ENCODE assay signal across 8 cellular contexts in the genomic region with DNA sequence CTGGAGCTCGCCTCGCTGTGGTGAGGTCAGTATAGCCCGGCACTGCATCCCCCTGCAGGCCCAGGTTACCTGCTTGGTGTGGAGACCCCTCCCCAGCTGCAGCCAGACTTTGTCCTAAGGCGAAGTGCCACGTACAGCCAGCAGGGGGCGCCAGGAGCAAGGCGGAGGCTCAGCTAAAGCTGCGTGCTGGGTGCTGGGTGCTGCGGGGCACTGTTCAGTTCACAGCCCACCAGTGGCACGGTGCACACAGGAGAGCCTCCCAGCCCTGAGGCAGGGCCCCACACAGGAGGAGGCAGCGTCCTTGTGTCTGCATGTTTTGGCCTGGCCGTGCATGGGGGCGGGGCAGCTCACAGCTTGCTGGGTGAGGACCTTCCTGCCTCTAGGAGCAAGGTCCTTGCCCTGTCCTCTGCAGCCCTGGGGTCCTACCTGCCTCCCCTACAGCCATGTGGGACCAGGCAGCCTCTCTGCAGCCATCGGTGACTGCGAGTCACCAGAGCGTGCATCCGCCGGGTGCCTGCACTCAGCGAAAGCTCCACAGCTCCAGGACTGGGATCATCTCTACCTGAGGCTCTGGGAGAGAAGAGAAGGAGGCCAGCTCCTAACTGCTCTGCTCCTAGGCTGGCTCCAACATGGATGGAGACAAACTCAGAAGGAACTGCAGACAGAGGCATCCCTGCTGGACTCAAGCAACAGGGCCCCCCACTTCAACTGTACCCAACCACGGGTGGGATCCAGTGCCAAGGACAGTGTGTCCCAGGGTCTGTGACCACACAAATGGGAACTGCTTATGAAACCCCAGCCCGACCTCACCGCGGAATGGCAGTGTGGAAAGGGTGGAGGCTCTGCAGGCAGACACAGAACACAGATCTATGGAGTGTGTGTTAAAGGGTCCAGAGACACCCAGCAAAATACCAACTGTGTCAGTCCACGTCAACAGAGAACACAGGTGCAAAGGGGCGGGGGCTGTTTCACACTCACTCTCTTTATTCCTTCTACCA. TPM values are rescaled to one million over a fixed set of nuclear protein-coding genes. Genes with fewer than 3 reads are reported as not detected.
A peak's percentile ranks its signal among the peaks of the same experiment; 100 is the strongest.
DNase-seq lines count a peak whose midpoint lies in the region; ATAC-seq and TF ChIP-seq lines count a peak whose summit lies in the region.

No MANE protein-coding gene starts in this region.

- H3K4me1 ChIP-seq in lower lobe of right lung = peaks cover 45% of the 10 kb centered on the region

- peaks cover 5% of the 10 kb centered on the region for H3K27me3 ChIP-seq in lower lobe of right lung (ENCODE audit: low read depth)

- peak; percentile 40 for DNase-seq in NCI-H1048 (lab: John Stamatoyannopoulos, UW)
- DNase-seq in activated CD4-positive, alpha-beta T cell treated with anti-CD3 and anti-CD28 coated beads for 48 hours = peak; percentile 83
- peak; percentile 63 for DNase-seq in cerebellum (ENCODE audit: low spot score)
- DNase-seq in lower lobe of right lung = peak; percentile 85
- peak; percentile 86 for DNase-seq in stimulated activated CD8-positive, alpha-beta memory T cell treated with anti-CD3 and anti-CD28 coated beads, Interleukin-4, amount 100 ng/mL, for 48 hours
- no peak for DNase-seq in pons (ENCODE audit: low spot score)
- no peak for DNase-seq in cerebellar nuclear complex (lab: John Stamatoyannopoulos, UW)

- intact Hi-C loops in lower lobe of right lung (cut with DNase I) = no loop called here

- no peak overlapping the region for H3K4me3 ChIP-seq in lower lobe of right lung

- TF ChIP-seq CTCF in GM12872 (IDR thresholded peaks at IDR 0.05; ENCODE audit: insufficient read depth, low read depth, low read length) (peak; percentile 97), lower lobe of right lung (IDR thresholded peaks at IDR 0.05) (peak; percentile 96)

- peak; percentile 52 to 59 for ATAC-seq in lower lobe of right lung

- no peaks in the 10 kb centered on the region for H3K9me3 ChIP-seq in lower lobe of right lung

- peaks cover 12% of the 10 kb centered on the region for H3K36me3 ChIP-seq in lower lobe of right lung

- no peak overlapping the region for H3K27ac ChIP-seq in lower lobe of right lung

RNA-seq across cellular contexts. Expression of a gene that starts 19.0 kb away (rescaled TPM):
- total RNA-seq in cerebellum (22.0 TPM), lower lobe of right lung (10.7 TPM)

Comparison
In these comparisons a context has a peak if more than half of its experiments do, and no peak if none do; other contexts are left out.
1. DNase-seq: peak in NCI-H1048 (single experiment), activated CD4-positive, alpha-beta T cell treated with anti-CD3 and anti-CD28 coated beads for 48 hours (single experiment), cerebellum (single experiment), lower lobe of right lung (single experiment) and stimulated activated CD8-positive, alpha-beta memory T cell treated with anti-CD3 and anti-CD28 coated beads, Interleukin-4, amount 100 ng/mL, for 48 hours (single experiment); none in pons (single experiment) and cerebellar nuclear complex (0 of 2).